Comparison of ENCODE assay signal across 28 cellular contexts in the genomic region with DNA sequence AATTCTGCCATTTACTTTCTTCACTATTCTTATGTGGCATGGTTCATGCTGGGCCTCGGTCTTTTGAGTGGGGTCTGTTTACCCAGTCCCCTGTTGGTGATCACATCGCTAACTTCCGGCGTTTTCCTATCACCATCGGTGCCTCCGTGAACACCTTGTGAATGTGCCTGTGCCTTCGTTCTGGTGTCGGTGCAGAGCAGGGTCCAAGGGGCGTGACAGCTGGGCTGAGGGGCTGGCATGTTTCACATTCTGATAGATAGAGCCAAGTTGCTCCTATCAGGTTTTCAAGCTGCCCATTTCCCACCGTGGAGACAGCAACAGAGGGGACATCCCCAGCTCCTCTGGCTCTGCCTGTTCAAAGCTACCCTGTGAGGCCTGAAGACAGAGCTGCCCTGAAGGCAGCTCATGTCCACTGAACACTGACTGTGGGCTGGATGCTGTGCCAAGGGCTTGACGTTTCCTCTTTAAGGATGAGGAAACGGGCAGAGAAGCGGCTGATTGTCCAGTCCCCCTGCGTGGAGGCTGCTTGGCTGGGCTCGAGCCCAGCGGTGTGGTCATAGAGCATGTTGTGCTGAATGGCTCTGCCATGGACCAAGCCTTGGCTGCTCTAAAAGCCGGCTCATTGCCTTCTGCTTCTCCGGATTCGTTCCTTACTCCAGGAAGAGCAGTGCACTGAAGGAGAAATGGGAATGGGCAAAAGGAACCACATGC. TPM values are rescaled to one million over a fixed set of nuclear protein-coding genes. Genes with fewer than 3 reads are reported as not detected.
DNase-seq lines count a peak whose midpoint lies in the region; ATAC-seq lines count a peak whose summit lies in the region.
"Had no signal": no experiment of that assay in that cellular context is flagged by ENCODE, and none has a peak within 500 bp of the region (broad histone marks: within the 10 kb centered on the region; RNA-seq: fewer than 3 reads in every experiment).

No MANE protein-coding gene starts in this region.

- ATAC-seq in left lobe of liver = peak; percentile 64
- ATAC-seq: naive thymus-derived CD4-positive, alpha-beta T cell; sciatic nerve; T-helper 17 cell had no signal

- no peaks in the 10 kb centered on the region for H3K27me3 Mint-ChIP-seq in activated naive CD8-positive, alpha-beta T cell treated with anti-CD3 and anti-CD28 coated beads for 36 hours
- H3K27me3 Mint-ChIP-seq: activated CD4-positive, alpha-beta T cell treated with anti-CD3 and anti-CD28 coated beads, Interleukin-2, amount 10 ng/mL, durations not matched to agents 7 days and 5 days; naive thymus-derived CD4-positive, alpha-beta T cell; T-helper 17 cell had no signal

- no peaks in the 10 kb centered on the region for H3K4me1 Mint-ChIP-seq in activated naive CD8-positive, alpha-beta T cell treated with anti-CD3 and anti-CD28 coated beads for 36 hours
- H3K4me1 Mint-ChIP-seq: activated CD4-positive, alpha-beta T cell treated with anti-CD3 and anti-CD28 coated beads, Interleukin-2, amount 10 ng/mL, durations not matched to agents 7 days and 5 days; naive thymus-derived CD4-positive, alpha-beta T cell; T-helper 17 cell had no signal

- no peaks in the 10 kb centered on the region for H3K9me3 Mint-ChIP-seq in activated naive CD8-positive, alpha-beta T cell treated with anti-CD3 and anti-CD28 coated beads for 36 hours
- H3K9me3 Mint-ChIP-seq: activated CD4-positive, alpha-beta T cell treated with anti-CD3 and anti-CD28 coated beads, Interleukin-2, amount 10 ng/mL, durations not matched to agents 7 days and 5 days; naive thymus-derived CD4-positive, alpha-beta T cell had no signal

- intact Hi-C loops in posterior cingulate gyrus (cut with DNase I) = no loop called here

- peak overlapping the region; percentile 3 for H3K27ac Mint-ChIP-seq in activated naive CD8-positive, alpha-beta T cell treated with anti-CD3 and anti-CD28 coated beads for 36 hours
- H3K27ac Mint-ChIP-seq: activated CD4-positive, alpha-beta T cell treated with anti-CD3 and anti-CD28 coated beads, Interleukin-2, amount 10 ng/mL, durations not matched to agents 7 days and 5 days; T-helper 17 cell had no signal

- no peak overlapping the region for H3K4me3 Mint-ChIP-seq in activated naive CD8-positive, alpha-beta T cell treated with anti-CD3 and anti-CD28 coated beads for 36 hours
- H3K4me3 Mint-ChIP-seq: activated CD4-positive, alpha-beta T cell treated with anti-CD3 and anti-CD28 coated beads, Interleukin-2, amount 10 ng/mL, durations not matched to agents 7 days and 5 days; naive thymus-derived CD4-positive, alpha-beta T cell; T-helper 17 cell had no signal

- H3K36me3 Mint-ChIP-seq in activated naive CD8-positive, alpha-beta T cell treated with anti-CD3 and anti-CD28 coated beads for 36 hours = peaks cover 4% of the 10 kb centered on the region

- DNase-seq in G401 (ENCODE audit: low spot score) = peak; percentile 4
- DNase-seq in activated naive CD8-positive, alpha-beta T cell treated with anti-CD3 and anti-CD28 coated beads for 36 hours = no peak
- peak; percentile 70 for DNase-seq in left lobe of liver (ENCODE audit: low spot score)
- DNase-seq in posterior cingulate gyrus = peak in 7 of 10 donors; percentile 17 to 93 (median 50)
- no peak for DNase-seq in NCI-H2081 (lab: John Stamatoyannopoulos, UW)
- DNase-seq in activated CD8-positive, alpha-beta memory T cell treated with anti-CD3 and anti-CD28 coated beads for 24 hours = no peak
- no peak for DNase-seq in CD1c-positive myeloid dendritic cell (ENCODE audit: extremely low spot score)
- DNase-seq: activated CD4-positive, alpha-beta T cell treated with anti-CD3 and anti-CD28 coated beads, Interleukin-2, amount 10 ng/mL, durations not matched to agents 7 days and 5 days; activated CD8-positive, alpha-beta memory T cell treated with anti-CD3 and anti-CD28 coated beads, Interleukin-2, amount 50 U/mL, for 4 hours; activated effector memory CD4-positive, alpha-beta T cell treated with anti-CD3 and anti-CD28 coated beads, Interleukin-2, amount 50 U/mL, for 16 hours; adrenal gland; cortex of kidney; mesenchymal stem cell; naive thymus-derived CD4-positive, alpha-beta T cell; NCI-H1092 treated with DMSO at 0.1 percent for 48 hours; NCI-H2029 treated with DMSO at 0.1 percent for 48 hours; NCI-H345; NCI-H748 treated with DMSO at 0.1 percent for 48 hours; pancreas; SK-N-SH; stomach; T-helper 17 cell; trophoblast cell; WERI-Rb-1 had no signal

- in situ Hi-C loops in G401 (cut with HindIII; ENCODE audit: low sequenced_read_pairs) = no loop called here

RNA-seq across cellular contexts. Expression of a gene that starts 17.0 kb away (rescaled TPM):
- 8.4 and 24.5 TPM in 2 replicates for total RNA-seq in G401 (2014; rRNA removed; shearing (Covaris generic))
- total RNA-seq in activated naive CD8-positive, alpha-beta T cell treated with anti-CD3 and anti-CD28 coated beads for 36 hours = 10 to 100 TPM; 25.4 to 25.8 TPM
- 28.4 TPM for total RNA-seq in left lobe of liver

RNA-seq across cellular contexts. Expression of a gene that starts 25.4 kb away (rescaled TPM):
- not detected in 2 replicates for total RNA-seq in G401 (2014; rRNA removed; shearing (Covaris generic))
- under 1 TPM; 0.12 to 0.19 TPM for total RNA-seq in activated naive CD8-positive, alpha-beta T cell treated with anti-CD3 and anti-CD28 coated beads for 36 hours
- 0.88 TPM for total RNA-seq in left lobe of liver
- total RNA-seq: glomerular endothelial cell, kidney epithelial cell, RPMI7951 had no signal

RNA-seq across cellular contexts. Expression of a gene that starts 28.7 kb away (rescaled TPM):
- not detected in 2 replicates for total RNA-seq in G401 (2014; rRNA removed; shearing (Covaris generic))
- not detected for total RNA-seq in activated naive CD8-positive, alpha-beta T cell treated with anti-CD3 and anti-CD28 coated beads for 36 hours
- total RNA-seq in left lobe of liver = 47,876 TPM
- total RNA-seq: activated CD4-positive, alpha-beta T cell treated with anti-CD3 and anti-CD28 coated beads, Interleukin-2, amount 10 ng/mL, durations not matched to agents 7 days and 5 days; glomerular endothelial cell; kidney epithelial cell; RPMI7951 had no signal

RNA-seq across cellular contexts. Expression of a gene that starts 37.5 kb away (rescaled TPM):
- not detected in 2 replicates for total RNA-seq in G401 (2014; rRNA removed; shearing (Covaris generic))
- total RNA-seq in activated naive CD8-positive, alpha-beta T cell treated with anti-CD3 and anti-CD28 coated beads for 36 hours = not detected
- total RNA-seq in left lobe of liver = 110 TPM
- total RNA-seq: activated CD4-positive, alpha-beta T cell treated with anti-CD3 and anti-CD28 coated beads, Interleukin-2, amount 10 ng/mL, durations not matched to agents 7 days and 5 days; glomerular endothelial cell; kidney epithelial cell; naive thymus-derived CD4-positive, alpha-beta T cell; pancreas; RPMI7951; T-helper 17 cell had no signal

Comparison
In these comparisons a context has a peak if more than half of its experiments do, and no peak if none do; other contexts are left out.
1. DNase-seq: peak in G401 (single experiment), left lobe of liver (single experiment) and posterior cingulate gyrus (7 of 10); none in activated naive CD8-positive, alpha-beta T cell treated with anti-CD3 and anti-CD28 coated beads for 36 hours (single experiment), NCI-H2081 (0 of 2), activated CD8-positive, alpha-beta memory T cell treated with anti-CD3 and anti-CD28 coated beads for 24 hours (single experiment) and CD1c-positive myeloid dendritic cell (single experiment).
2. RNA of a gene that starts 28.7 kb away (total RNA-seq): 47,876 TPM in left lobe of liver (single experiment); not detected in G401 and not detected in activated naive CD8-positive, alpha-beta T cell treated with anti-CD3 and anti-CD28 coated beads for 36 hours; every median in the first group is over 1,000 times any median in the second.